Comparison of ENCODE assay signal across 33 cellular contexts in the genomic region with DNA sequence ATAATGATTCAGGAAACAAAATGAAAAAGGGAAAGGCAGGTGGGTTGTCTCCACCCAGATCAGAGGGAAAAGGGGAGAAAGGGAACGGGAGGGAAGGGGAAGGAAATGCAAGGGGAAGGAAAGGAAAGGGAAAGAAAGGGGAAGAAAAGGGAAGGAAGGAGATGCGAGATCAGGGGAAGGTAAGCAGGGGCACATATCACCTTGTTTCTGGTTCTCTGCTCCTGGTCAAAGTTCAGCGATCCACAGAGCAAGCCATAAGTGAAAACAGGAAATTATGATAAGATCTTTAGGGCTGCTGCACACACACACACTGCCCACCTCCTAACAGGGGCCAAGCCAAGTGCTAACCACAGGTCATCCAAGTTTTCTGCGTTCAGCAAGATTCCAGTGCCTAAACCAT. TPM values are rescaled to one million over a fixed set of nuclear protein-coding genes. Genes with fewer than 3 reads are reported as not detected.
"Had no signal": no experiment of that assay in that cellular context is flagged by ENCODE, and none has a peak within 500 bp of the region (broad histone marks: within the 10 kb centered on the region; RNA-seq: fewer than 3 reads in every experiment).

No MANE protein-coding gene starts in this region.

- H3K9me3 Mint-ChIP-seq: activated CD4-positive, alpha-beta memory T cell treated with anti-CD3 and anti-CD28 coated beads, Interleukin-2, amount 10 ng/mL, durations not matched to agents 7 days and 5 days; activated CD4-positive, alpha-beta T cell treated with anti-CD3 and anti-CD28 coated beads, Interleukin-2, amount 10 ng/mL, durations not matched to agents 7 days and 5 days; activated naive CD4-positive, alpha-beta T cell treated with anti-CD3 and anti-CD28 coated beads for 36 hours; activated naive CD4-positive, alpha-beta T cell treated with anti-CD3 and anti-CD28 coated beads, Interleukin-2, amount 50 U/mL, for 24 hours; activated naive CD8-positive, alpha-beta T cell treated with anti-CD3 and anti-CD28 coated beads for 36 hours; activated naive CD8-positive, alpha-beta T cell treated with anti-CD3 and anti-CD28 coated beads, Interleukin-2, amount 50 U/mL, for 24 hours; activated T-helper 1 cell treated with anti-CD3 and anti-CD28 coated beads, Interleukin-12 subunit alpha, Interleukin-12 subunit beta, Interleukin-2, Interleukin-4 antibody, amounts not matched to agents 30 ng/mL and 10 ng/mL and 1 ng/mL, durations not matched to agents 14 hours and 24 hours and 36 hours; activated T-helper 2 cell treated with anti-CD3 and anti-CD28 coated beads, Interferon-gamma antibody, Interleukin-2, Interleukin-4, amounts not matched to agents 10 μg/mL and 5 μg/mL and 100 μg/mL, durations not matched to agents 14 hours and 24 hours and 36 hours; effector memory CD8-positive, alpha-beta T cell; WTC11 had no signal

- H3K4me1 Mint-ChIP-seq: activated CD4-positive, alpha-beta memory T cell treated with anti-CD3 and anti-CD28 coated beads, Interleukin-2, amount 10 ng/mL, durations not matched to agents 7 days and 5 days; activated CD4-positive, alpha-beta T cell treated with anti-CD3 and anti-CD28 coated beads, Interleukin-2, amount 10 ng/mL, durations not matched to agents 7 days and 5 days; activated naive CD4-positive, alpha-beta T cell treated with anti-CD3 and anti-CD28 coated beads, Interleukin-2, amount 50 U/mL, for 24 hours; activated naive CD8-positive, alpha-beta T cell treated with anti-CD3 and anti-CD28 coated beads for 36 hours; activated naive CD8-positive, alpha-beta T cell treated with anti-CD3 and anti-CD28 coated beads, Interleukin-2, amount 50 U/mL, for 24 hours; WTC11 had no signal

- H3K9me3 ChIP-seq: adrenal gland, body of pancreas, esophagus muscularis mucosa, gastrocnemius medialis, heart left ventricle had no signal

- H3K27ac Mint-ChIP-seq: activated CD4-positive, alpha-beta memory T cell treated with anti-CD3 and anti-CD28 coated beads, Interleukin-2, amount 10 ng/mL, durations not matched to agents 7 days and 5 days; activated CD4-positive, alpha-beta T cell treated with anti-CD3 and anti-CD28 coated beads, Interleukin-2, amount 10 ng/mL, durations not matched to agents 7 days and 5 days; activated naive CD4-positive, alpha-beta T cell treated with anti-CD3 and anti-CD28 coated beads for 36 hours; activated naive CD4-positive, alpha-beta T cell treated with anti-CD3 and anti-CD28 coated beads, Interleukin-2, amount 50 U/mL, for 24 hours; activated naive CD8-positive, alpha-beta T cell treated with anti-CD3 and anti-CD28 coated beads for 36 hours; activated naive CD8-positive, alpha-beta T cell treated with anti-CD3 and anti-CD28 coated beads, Interleukin-2, amount 50 U/mL, for 24 hours; activated T-helper 1 cell treated with anti-CD3 and anti-CD28 coated beads, Interleukin-12 subunit alpha, Interleukin-12 subunit beta, Interleukin-2, Interleukin-4 antibody, amounts not matched to agents 30 ng/mL and 10 ng/mL and 1 ng/mL, durations not matched to agents 14 hours and 24 hours and 36 hours; activated T-helper 2 cell treated with anti-CD3 and anti-CD28 coated beads, Interferon-gamma antibody, Interleukin-2, Interleukin-4, amounts not matched to agents 10 μg/mL and 5 μg/mL and 100 μg/mL, durations not matched to agents 14 hours and 24 hours and 36 hours; effector memory CD8-positive, alpha-beta T cell; WTC11 had no signal

- H3K4me3 ChIP-seq: adrenal gland, body of pancreas, esophagus muscularis mucosa, gastrocnemius medialis, heart left ventricle had no signal

- H3K4me1 ChIP-seq: adrenal gland, body of pancreas, esophagus muscularis mucosa, foreskin keratinocyte, gastrocnemius medialis, heart left ventricle had no signal

- H3K36me3 ChIP-seq: adrenal gland, esophagus muscularis mucosa, gastrocnemius medialis, heart left ventricle had no signal

- DNase-seq: activated CD4-positive, alpha-beta memory T cell treated with anti-CD3 and anti-CD28 coated beads, Interleukin-2, amount 10 ng/mL, durations not matched to agents 7 days and 5 days; activated CD4-positive, alpha-beta T cell treated with anti-CD3 and anti-CD28 coated beads for 1 hour; activated CD4-positive, alpha-beta T cell treated with anti-CD3 and anti-CD28 coated beads for 4 hours; activated CD4-positive, alpha-beta T cell treated with anti-CD3 and anti-CD28 coated beads, Interleukin-2, amount 10 ng/mL, durations not matched to agents 7 days and 5 days; activated CD4-positive, alpha-beta T cell treated with anti-CD3 and anti-CD28 coated beads, Interleukin-2, amount 50 U/mL, for 4 hours; activated CD8-positive, alpha-beta memory T cell treated with anti-CD3 and anti-CD28 coated beads, Interleukin-2, amount 50 U/mL, for 48 hours; activated effector memory CD4-positive, alpha-beta T cell treated with anti-CD3 and anti-CD28 coated beads, Interleukin-2, amount 50 U/mL, for 16 hours; activated naive CD4-positive, alpha-beta T cell treated with anti-CD3 and anti-CD28 coated beads for 36 hours; activated naive CD8-positive, alpha-beta T cell treated with anti-CD3 and anti-CD28 coated beads for 36 hours; activated naive CD8-positive, alpha-beta T cell treated with anti-CD3 and anti-CD28 coated beads, Interleukin-2, amount 50 U/mL, for 24 hours; activated T-cell treated with anti-CD3 and anti-CD28 coated beads, Interleukin-2, amount 50 U/mL, for 48 hours; adrenal gland; amygdala; aorta; body of pancreas; caudate nucleus; cortex of kidney; dermis blood vessel endothelial cell; effector CD4-positive, alpha-beta T cell; effector memory CD8-positive, alpha-beta T cell; erythroblast; foreskin keratinocyte; gastrocnemius medialis; glutamatergic neuron; heart left ventricle; T-helper 2 cell had no signal

- H3K27ac ChIP-seq: adrenal gland, body of pancreas, esophagus muscularis mucosa, foreskin keratinocyte, gastrocnemius medialis, heart left ventricle, VCaP had no signal

- H3K4me3 Mint-ChIP-seq: activated CD4-positive, alpha-beta memory T cell treated with anti-CD3 and anti-CD28 coated beads, Interleukin-2, amount 10 ng/mL, durations not matched to agents 7 days and 5 days; activated CD4-positive, alpha-beta T cell treated with anti-CD3 and anti-CD28 coated beads, Interleukin-2, amount 10 ng/mL, durations not matched to agents 7 days and 5 days; activated naive CD4-positive, alpha-beta T cell treated with anti-CD3 and anti-CD28 coated beads for 36 hours; activated naive CD4-positive, alpha-beta T cell treated with anti-CD3 and anti-CD28 coated beads, Interleukin-2, amount 50 U/mL, for 24 hours; activated naive CD8-positive, alpha-beta T cell treated with anti-CD3 and anti-CD28 coated beads for 36 hours; activated naive CD8-positive, alpha-beta T cell treated with anti-CD3 and anti-CD28 coated beads, Interleukin-2, amount 50 U/mL, for 24 hours; activated T-helper 1 cell treated with anti-CD3 and anti-CD28 coated beads, Interleukin-12 subunit alpha, Interleukin-12 subunit beta, Interleukin-2, Interleukin-4 antibody, amounts not matched to agents 30 ng/mL and 10 ng/mL and 1 ng/mL, durations not matched to agents 14 hours and 24 hours and 36 hours; effector memory CD8-positive, alpha-beta T cell; WTC11 had no signal

- H3K27me3 Mint-ChIP-seq: activated CD4-positive, alpha-beta memory T cell treated with anti-CD3 and anti-CD28 coated beads, Interleukin-2, amount 10 ng/mL, durations not matched to agents 7 days and 5 days; activated naive CD8-positive, alpha-beta T cell treated with anti-CD3 and anti-CD28 coated beads for 36 hours had no signal

- H3K27me3 ChIP-seq: adrenal gland, gastrocnemius medialis had no signal

- ATAC-seq: activated naive CD8-positive, alpha-beta T cell treated with anti-CD3 and anti-CD28 coated beads, Interleukin-2, amount 50 U/mL, for 24 hours; body of pancreas; effector memory CD8-positive, alpha-beta T cell; foreskin keratinocyte; gastrocnemius medialis; heart left ventricle; WTC11 had no signal

RNA-seq across cellular contexts. Expression of a gene that starts 37.5 kb away (rescaled TPM):
- total RNA-seq: activated CD4-positive, alpha-beta memory T cell treated with anti-CD3 and anti-CD28 coated beads, Interleukin-2, amount 10 ng/mL, durations not matched to agents 7 days and 5 days; activated CD4-positive, alpha-beta T cell treated with anti-CD3 and anti-CD28 coated beads, Interleukin-2, amount 10 ng/mL, durations not matched to agents 7 days and 5 days; activated naive CD4-positive, alpha-beta T cell treated with anti-CD3 and anti-CD28 coated beads for 36 hours; activated naive CD8-positive, alpha-beta T cell treated with anti-CD3 and anti-CD28 coated beads for 36 hours; activated T-helper 1 cell treated with anti-CD3 and anti-CD28 coated beads, Interleukin-12 subunit alpha, Interleukin-12 subunit beta, Interleukin-2, Interleukin-4 antibody, amounts not matched to agents 30 ng/mL and 10 ng/mL and 1 ng/mL, durations not matched to agents 14 hours and 24 hours and 36 hours; activated T-helper 2 cell treated with anti-CD3 and anti-CD28 coated beads, Interferon-gamma antibody, Interleukin-2, Interleukin-4, amounts not matched to agents 10 μg/mL and 5 μg/mL and 100 μg/mL, durations not matched to agents 14 hours and 24 hours and 36 hours; chondrocyte; dermis blood vessel endothelial cell; foreskin keratinocyte had no signal
- polyA plus RNA-seq: foreskin keratinocyte had no signal
